In the genomic region with DNA sequence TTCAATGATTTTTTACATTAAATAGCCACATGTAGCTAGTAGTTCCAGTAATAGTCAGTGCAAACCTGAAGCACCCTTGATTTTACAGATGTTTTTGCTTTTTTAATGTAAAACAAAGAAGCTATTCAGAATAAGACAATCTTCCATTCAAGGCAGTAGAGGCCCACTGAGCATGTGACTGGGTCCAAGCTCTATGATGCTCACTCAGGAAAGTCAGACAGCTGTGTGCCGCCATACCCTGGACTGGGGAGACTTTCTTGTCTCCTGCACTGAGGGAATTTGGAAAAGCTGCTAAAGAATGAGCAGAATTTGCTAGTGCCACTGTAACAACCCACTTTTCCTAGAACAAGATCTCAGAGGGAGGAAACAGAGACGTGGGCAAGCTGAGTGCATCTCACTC, we compare ENCODE assay signal across 18 cellular contexts. TPM values are rescaled to one million over a fixed set of nuclear protein-coding genes. Genes with fewer than 3 reads are reported as not detected.
DNase-seq lines count a peak whose midpoint lies in the region; ATAC-seq and TF ChIP-seq lines count a peak whose summit lies in the region.
"Had no signal": no experiment of that assay in that cellular context is flagged by ENCODE, and none has a peak within 500 bp of the region (broad histone marks: within the 10 kb centered on the region; RNA-seq: fewer than 3 reads in every experiment).

No MANE protein-coding gene starts in this region.

- intact Hi-C loops in sciatic nerve (cut with DNase I) = no loop called here
- intact Hi-C loops in OCI-LY7 (cut with micrococcal nuclease; ENCODE audit: unreplicated experiment) = no loop called here

- no peak overlapping the region for H3K4me3 ChIP-seq in OCI-LY7 (ENCODE audit: low read depth, low read length, poor library complexity, severe bottlenecking)
- H3K4me3 ChIP-seq: BLaER1 treated with 17β-estradiol and CSF1 and Interleukin-3, amounts not matched to agents 10 nM and 100 nM; GM12878 had no signal

- BruUV-seq in OCI-LY7 (replicated peaks; lab: Mats Ljungman, UMichigan) = no TSS peak

- H3K79me2 ChIP-seq in OCI-LY7 (ENCODE audit: insufficient read depth, low read depth, low read length) = no peaks in the 10 kb centered on the region

- DNase-seq in C1 segment of cervical spinal cord (lab: John Stamatoyannopoulos, UW) (peak in 9 of 14 donors; percentile 7 to 50 (median 29)), caudate nucleus (lab: John Stamatoyannopoulos, UW) (peak in 51 of 61 donors; percentile 5 to 79 (median 48)), hypothalamus (lab: John Stamatoyannopoulos, UW) (peak in 29 of 51 donors; percentile 4 to 76 (median 44)), sciatic nerve (ENCODE audit: low spot score) (no peak), OCI-LY7 (ENCODE audit: low spot score) (no peak), NCI-H2029 (lab: John Stamatoyannopoulos, UW) (no peak), chondrocyte (ENCODE audit: low spot score) (no peak)
- DNase-seq: DMS 273 treated with DMSO at 0.1 percent for 48 hours, GDM1, GOT3, NCI-H1417, NCI-H1930, NCI-H2171, NCI-H446, NCI-H69, OCI-M1 had no signal

- no peaks in the 10 kb centered on the region for H3K27me3 Mint-ChIP-seq in chondrocyte (ENCODE audit: low read depth)

- H2AFZ ChIP-seq in OCI-LY7 (ENCODE audit: low read length) = no peak overlapping the region

- H3K9me2 ChIP-seq in OCI-LY7 (ENCODE audit: insufficient read depth, low read length) = no peaks in the 10 kb centered on the region

- H3K4me1 Mint-ChIP-seq in chondrocyte (ENCODE audit: low read depth) = no peaks in the 10 kb centered on the region

- no peak overlapping the region for H3K4me3 Mint-ChIP-seq in chondrocyte (ENCODE audit: unreplicated experiment)

- H3K27ac Mint-ChIP-seq in chondrocyte (ENCODE audit: unreplicated experiment) = no peak overlapping the region

- H3K4me1 ChIP-seq in OCI-LY7 (ENCODE audit: insufficient read depth, low read length, poor library complexity, severe bottlenecking) = no peaks in the 10 kb centered on the region
- H3K4me1 ChIP-seq: BLaER1 treated with 17β-estradiol and CSF1 and Interleukin-3, amounts not matched to agents 10 nM and 100 nM had no signal

- H3K36me3 Mint-ChIP-seq in chondrocyte (ENCODE audit: low read depth) = peaks cover 5% of the 10 kb centered on the region

- no peak overlapping the region for H3K4me2 ChIP-seq in OCI-LY7 (ENCODE audit: low read length)
- H3K4me2 ChIP-seq: BLaER1 treated with 17β-estradiol and CSF1 and Interleukin-3, amounts not matched to agents 10 nM and 100 nM had no signal

- H3K9me3 Mint-ChIP-seq in chondrocyte (ENCODE audit: low read depth) = no peaks in the 10 kb centered on the region

- no peaks in the 10 kb centered on the region for H3K9me3 ChIP-seq in OCI-LY7 (ENCODE audit: low read length)
- H3K9me3 ChIP-seq: BLaER1 treated with 17β-estradiol and CSF1 and Interleukin-3, amounts not matched to agents 10 nM and 100 nM had no signal

- H3K27ac ChIP-seq in caudate nucleus (ENCODE audit: low read depth, low read length) (peak overlapping the region; percentile 98), OCI-LY7 (ENCODE audit: low read depth, low read length, poor library complexity, severe bottlenecking) (no peak overlapping the region)
- H3K27ac ChIP-seq: BLaER1 treated with 17β-estradiol and CSF1 and Interleukin-3, amounts not matched to agents 10 nM and 100 nM had no signal

- TF ChIP-seq CTCF in OCI-LY7 (conservative IDR thresholded peaks at IDR 0.05; ENCODE audit: low read length) (no peak), chondrocyte (IDR thresholded peaks at IDR 0.05) (no peak)

- POLR2A ChIA-PET in OCI-LY7 (lab: Charles Lee) = interaction anchor here (1.1 to 1.3 kb wide), 3 partner anchors 8 to 54 kb away, joined by 3 to 4 read pairs (median 3); no protein-coding TSS in a partner anchor

- CTCF ChIA-PET in OCI-LY7 (lab: Charles Lee; ENCODE audit: unreplicated experiment) = no interaction called here

- no peaks in the 10 kb centered on the region for H4K20me1 ChIP-seq in OCI-LY7 (ENCODE audit: insufficient read depth, low read length)

- peaks cover 99% of the 10 kb centered on the region for H3K36me3 ChIP-seq in OCI-LY7 (ENCODE audit: insufficient read depth, low read length)

- peak; percentile 96 for ATAC-seq in sciatic nerve
- ATAC-seq: GM12878 had no signal

RNA-seq across cellular contexts. Expression of gene CENPN, which starts 11.5 kb away (rescaled TPM):
- total RNA-seq in sciatic nerve = 3.9 TPM
- 52.4 and 97.3 TPM in 2 replicates for total RNA-seq in OCI-LY7 (2014; rRNA removed; shearing (Covaris generic))
- total RNA-seq in OCI-LY7 (2022) = 51.8 and 58.8 TPM in 2 replicates
- 9.2 to 14.6 TPM (median 10.8 TPM) in 3 replicates for total RNA-seq in chondrocyte

RNA-seq across cellular contexts. Expression of gene CMC2, which starts 11.8 kb away (rescaled TPM):
- total RNA-seq in sciatic nerve (39.1 TPM), OCI-LY7 (2022) (89.1 and 94.5 TPM in 2 replicates), chondrocyte (42.4 to 61.6 TPM (median 45.8 TPM) in 3 replicates)
- total RNA-seq in OCI-LY7 (2014; rRNA removed; shearing (Covaris generic)) = 61.3 and 99.8 TPM in 2 replicates

RNA-seq across cellular contexts. Expression of gene ATMIN, which starts 17.1 kb away (rescaled TPM):
- total RNA-seq in sciatic nerve = 27.9 TPM
- 13.6 and 15.0 TPM in 2 replicates for total RNA-seq in OCI-LY7 (2014; rRNA removed; shearing (Covaris generic))
- total RNA-seq in OCI-LY7 (2022) = 23.7 and 26.1 TPM in 2 replicates
- total RNA-seq in chondrocyte = 27.9 to 34.5 TPM (median 34.4 TPM) in 3 replicates

RNA-seq across cellular contexts. Expression of gene C16orf46, which starts 58.5 kb away (rescaled TPM):
- 2.3 TPM for total RNA-seq in sciatic nerve
- total RNA-seq in OCI-LY7 (2014; rRNA removed; shearing (Covaris generic)) = 0.69 and 1.6 TPM in 2 replicates
- total RNA-seq in OCI-LY7 (2022) = 0.81 and 1.2 TPM in 2 replicates
- 0.35 to 0.36 TPM in 2 of 3 replicates, not detected in the other for total RNA-seq in chondrocyte
- total RNA-seq: GM12878 had no signal

Comparison
In these comparisons a context has a peak if more than half of its experiments do, and no peak if none do; other contexts are left out.
1. DNase-seq: peak in C1 segment of cervical spinal cord (9 of 14), caudate nucleus (51 of 61) and hypothalamus (29 of 51); none in sciatic nerve (single experiment), OCI-LY7 (single experiment), NCI-H2029 (single experiment) and chondrocyte (single experiment).